Comparison of ENCODE assay signal across 8 cellular contexts in genomic region chr5:132777209-132778069, GRCh38. TPM values are rescaled to one million over a fixed set of nuclear protein-coding genes. Genes with fewer than 3 reads are reported as not detected.
DNase-seq lines count a peak whose midpoint lies in the region; ATAC-seq, FAIRE-seq and TF ChIP-seq lines count a peak whose summit lies in the region.

TSS of gene SEPTIN8 (minus strand) at chr5:132777239. CDS start at chr5:132777137, 102 bp downstream.

- DNase-seq in COLO668 (lab: John Stamatoyannopoulos, UW; ENCODE audit: unreplicated experiment) (peak; percentile 46), HuH-7 (ENCODE audit: low spot score) (peak; percentile 43), dermis blood vessel endothelial cell (peak; percentile 49), HepG2 (ENCODE audit: low spot score) (no peak)
- peak; percentile 24 to 30 for DNase-seq in stimulated activated CD4-positive, alpha-beta T cell treated with anti-CD3 and anti-CD28 coated beads, Interleukin-4, amount 100 ng/mL, for 48 hours (ENCODE audit: low read depth in 2 of 2)

- in situ Hi-C loops in HepG2 (cut with HindIII; ENCODE audit: extremely low pct_ligation_motif_present, low pct_unique_long_range_greater_than_20kb): no loop called here

- H3K27me3 ChIP-seq in HepG2 (ENCODE audit: control insufficient read depth in 1 of 2, insufficient read depth in 2 of 2, low read length in 2 of 2): no peaks in the 10 kb centered on the region

- peaks cover 47% of the 10 kb centered on the region for H3K4me1 ChIP-seq in HepG2 (ENCODE audit: insufficient read depth, low read length)

- H3K4me2 ChIP-seq in HepG2 (ENCODE audit: low read depth, low read length): peak within 1 kb of the TSS; percentile 75

- no TSS peak for BruUV-seq in HepG2 (replicated peaks; lab: Mats Ljungman, UMichigan)

- no peaks in the 10 kb centered on the region for H3K36me3 ChIP-seq in HepG2 (replicated peaks in 1 of 2; ENCODE audit: control insufficient read depth in 1 of 2, insufficient read depth in 2 of 2, low read length in 2 of 2)

- H3K9ac ChIP-seq in HepG2 (ENCODE audit: insufficient read depth, low read depth, low read length): peak within 1 kb of the TSS; percentile 84

- TF ChIP-seq CTCF in HepG2 (CRISPR knock-in tag; IDR thresholded peaks at IDR 0.05): no peak

- peak; percentile 21 to 65; a peak in 3 of 4 replicates for TF ChIP-seq POLR2A in HepG2 (IDR thresholded peaks at IDR 0.05; ENCODE audit: insufficient read depth in 1 of 2, low read depth in 2 of 2, low read length in 2 of 2)

- TF ChIP-seq RAD21 in HepG2 (CRISPR knock-in tag; IDR thresholded peaks at IDR 0.05): no peak; the same call in 1 of the 2 replicates

- no peak for TF ChIP-seq EP300 in HepG2 (IDR thresholded peaks at IDR 0.05; ENCODE audit: low read depth in 2 of 2, low read length in 2 of 2)
- no peak for TF ChIP-seq EP300 in HepG2 (CRISPR knock-in tag; IDR thresholded peaks at IDR 0.05; ENCODE audit: borderline replicate concordance)

- CTCF ChIA-PET in HepG2 (lab: Yijun Ruan, JAX; ENCODE audit: low intra/inter-chr PET ratio, low total read pairs): no interaction called here

- no peaks in the 10 kb centered on the region for H3K9me3 ChIP-seq in HepG2 (ENCODE audit: low read length)

- peak; percentile 28 for FAIRE-seq in HepG2 (lab: Jason Lieb, UNC)

- intact Hi-C loops in HepG2 (cut with micrococcal nuclease; ENCODE audit: unreplicated experiment): loop anchor here (2.0 kb wide), 2 partner anchors 29 to 43 kb away; no protein-coding TSS in a partner anchor

- H4K20me1 ChIP-seq in HepG2 (ENCODE audit: insufficient read depth, low read length): no peaks in the 10 kb centered on the region

- peak within 1 kb of the TSS; percentile 55 for H3K27ac ChIP-seq in HepG2 (ENCODE audit: extremely low read length, insufficient read depth, low read length)

- peak within 1 kb of the TSS; percentile 66 to 93 (median 72) for H3K4me3 ChIP-seq in HepG2 (replicated peaks in 1 of 3; ENCODE audit: insufficient read depth in 1 of 3, low read depth in 2 of 3, low read length in 3 of 3)

- POLR2A ChIA-PET in HepG2 (lab: Yijun Ruan, JAX): interaction anchor here (0.6 to 4.2 kb wide), 3 partner anchors 30 to 178 kb away, joined by 3 to 21 read pairs (median 10); no protein-coding TSS in a partner anchor

- no peak within 1 kb of the TSS for H2AFZ ChIP-seq in HepG2 (ENCODE audit: low read length)

- H3K79me2 ChIP-seq in HepG2 (ENCODE audit: insufficient read depth, low read length): peaks cover 38% of the 10 kb centered on the region

- 40% methylated on average over 12 of the region's 82 CpGs for WGBS in HepG2 (ENCODE audit: low lambda C conversion rate)

- peak; percentile 59 for ATAC-seq in GM19452 (IDR thresholded peaks at IDR 0.05; ENCODE audit: unreplicated experiment)
- peak; percentile 67 to 69 for ATAC-seq in activated CD4-positive, CD25-positive, alpha-beta regulatory T cell treated with anti-CD3 and anti-CD28 coated beads, Interleukin-2, amount 50 U/mL, for 24 hours
- peak; percentile 60 for ATAC-seq in HepG2
- ATAC-seq in HG03378 (IDR thresholded peaks at IDR 0.05; ENCODE audit: unreplicated experiment): no peak

TF ChIP-seq in HepG2, 621 proteins besides CTCF, POLR2A, EP300 and RAD21 (continues in another document):
- peak; percentile 49 for TF ChIP-seq PHF8 (CRISPR knock-in tag; IDR thresholded peaks at IDR 0.05)
- TF ChIP-seq CREBL2 (CRISPR knock-in tag; IDR thresholded peaks at IDR 0.05; ENCODE audit: borderline replicate concordance): no peak
- no peak for TF ChIP-seq ZNF512B (CRISPR knock-in tag; IDR thresholded peaks at IDR 0.05; ENCODE audit: borderline replicate concordance)
- TF ChIP-seq AGO2 (optimal IDR thresholded peaks at IDR 0.05; ENCODE audit: low read depth, low read length): peak; percentile 84
- TF ChIP-seq YY1 (IDR thresholded peaks at IDR 0.05; ENCODE audit: insufficient read depth, insufficient replicate concordance, low read depth, low read length): peak; percentile 88
- 0 out of 2 replicates have a peak, but pooled peaks have one; percentile 6 for TF ChIP-seq GATAD1 (CRISPR knock-in tag; IDR thresholded peaks at IDR 0.05)
- TF ChIP-seq ZNF280D (CRISPR knock-in tag; IDR thresholded peaks at IDR 0.05): 0 out of 2 replicates have a peak, but pooled peaks have one; percentile 54
- no peak for TF ChIP-seq ZNF891 (CRISPR knock-in tag; IDR thresholded peaks at IDR 0.05)
- TF ChIP-seq MIXL1 (CRISPR knock-in tag; IDR thresholded peaks at IDR 0.05): no peak
- TF ChIP-seq ZNF232 (CRISPR knock-in tag; IDR thresholded peaks at IDR 0.05; ENCODE audit: borderline replicate concordance): peak; percentile 53; the same call in 1 of the 2 replicates
- 0 out of 2 replicates have a peak, but pooled peaks have one; percentile 8 for TF ChIP-seq ZNF839 (CRISPR knock-in tag; IDR thresholded peaks at IDR 0.05; ENCODE audit: borderline replicate concordance)

RNA-seq across cellular contexts. Expression of gene SEPTIN8, which starts in this region (rescaled TPM):
- total RNA-seq in dermis blood vessel endothelial cell (61.3 and 67.4 TPM in 2 replicates), HepG2 (2016; rRNA removed; fragmentation: Illumina TruSeq; extraction: Trizol) (49.9 and 50.7 TPM in 2 replicates)
- total RNA-seq in HepG2 (2016; cell fraction: cytosol; rRNA removed; fragmentation: Illumina TruSeq; extraction: Trizol; ENCODE audit: low read depth): 13.3 and 15.3 TPM in 2 replicates
- 44.4 and 46.1 TPM in 2 replicates for total RNA-seq in HepG2 (2016; cell fraction: insoluble cytoplasmic fraction; rRNA removed; fragmentation: Illumina TruSeq; extraction: Trizol)
- 36.1 and 39.7 TPM in 2 replicates for total RNA-seq in HepG2 (2016; cell fraction: membrane; rRNA removed; fragmentation: Illumina TruSeq; extraction: Trizol)
- total RNA-seq in HepG2 (2016; cell fraction: nucleus; rRNA removed; fragmentation: Illumina TruSeq; extraction: Trizol): 44.2 and 49.8 TPM in 2 replicates
- polyA plus RNA-seq in HepG2 (2011; rRNA removed): 41.4 and 52.4 TPM in 2 replicates
- 28.0 and 28.2 TPM in 2 replicates for polyA plus RNA-seq in HepG2 (2011; cell fraction: cytosol; rRNA removed)
- polyA plus RNA-seq in HepG2 (2011; cell fraction: nucleus; rRNA removed): 111 and 114 TPM in 2 replicates
- polyA plus RNA-seq in HepG2 (2012): 25.3 and 37.5 TPM in 2 replicates
- 13.8 and 15.1 TPM in 2 replicates for polyA plus RNA-seq in HepG2 (2016; cell fraction: cytosol; fragmentation: Illumina TruSeq; extraction: Trizol; ENCODE audit: low read depth)
- 42.4 and 53.4 TPM in 2 replicates for polyA plus RNA-seq in HepG2 (2016; cell fraction: insoluble cytoplasmic fraction; fragmentation: Illumina TruSeq; extraction: Trizol; ENCODE audit: low read depth)
- 26.2 and 28.3 TPM in 2 replicates for polyA plus RNA-seq in HepG2 (2016; cell fraction: membrane; fragmentation: Illumina TruSeq; extraction: Trizol; ENCODE audit: low read depth)
- polyA plus RNA-seq in HepG2 (2016; cell fraction: nucleus; fragmentation: Illumina TruSeq; extraction: Trizol; ENCODE audit: insufficient read depth, low read depth): 65.8 and 78.0 TPM in 2 replicates
- 18.7 and 34.8 TPM in 2 replicates for polyA minus RNA-seq in HepG2 (2011; rRNA and poly(A)+ RNA removed; ENCODE audit: low replicate concordance)
- polyA minus RNA-seq in HepG2 (2011; cell fraction: cytosol; rRNA and poly(A)+ RNA removed): 17.4 TPM in 2 replicates
- polyA minus RNA-seq in HepG2 (2011; cell fraction: nucleus; rRNA and poly(A)+ RNA removed): 40.3 and 47.5 TPM in 2 replicates
